ENCODE assay signal across 8 cellular contexts in the genomic region with DNA sequence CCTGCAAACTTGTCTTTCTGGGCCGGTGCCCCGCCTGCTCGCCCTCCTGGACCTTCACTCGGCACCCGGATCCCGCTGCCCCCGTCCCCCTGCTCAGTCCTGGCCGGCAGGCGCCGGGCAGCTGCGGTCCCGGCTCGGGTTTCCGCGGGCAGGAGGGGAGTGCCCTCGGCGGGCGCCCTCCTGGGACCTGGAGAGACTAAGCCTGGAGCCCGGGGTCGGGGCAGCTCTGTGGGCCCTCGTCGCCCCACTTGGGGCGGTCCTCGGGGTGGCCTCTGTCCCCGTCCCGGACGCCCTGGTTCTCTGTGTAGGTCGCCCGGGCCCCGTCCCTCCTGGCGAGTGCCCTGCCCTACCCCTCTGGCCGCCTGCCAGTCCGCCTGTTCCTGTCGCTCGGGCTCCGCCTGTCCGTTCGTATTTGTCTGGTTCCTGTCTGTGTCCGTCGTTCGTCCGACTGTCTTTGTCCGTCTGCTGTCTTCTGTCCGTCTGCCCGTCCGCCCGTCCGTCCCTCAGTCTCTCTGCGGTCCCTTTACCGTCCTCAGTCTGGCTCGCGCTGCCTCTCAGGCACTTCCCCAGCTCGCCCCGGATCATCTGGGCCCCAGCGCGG. TPM values are rescaled to one million over a fixed set of nuclear protein-coding genes. Genes with fewer than 3 reads are reported as not detected.
DNase-seq lines count a peak whose midpoint lies in the region; ATAC-seq and TF ChIP-seq lines count a peak whose summit lies in the region.

No MANE protein-coding gene starts in this region.

- no peak overlapping the region for H3K27ac Mint-ChIP-seq in activated naive CD8-positive, alpha-beta T cell

- POLR2A ChIA-PET in AG04449 (lab: Yijun Ruan, JAX): interaction anchor here (0.5 to 1.7 kb wide), 4 partner anchors 9 to 40 kb away, joined by 3 to 5 read pairs (median 4); partner anchors contain the start of gene FABP3

- H3K36me3 ChIP-seq in right atrium auricular region: no peaks in the 10 kb centered on the region

- H3K36me3 Mint-ChIP-seq in activated naive CD8-positive, alpha-beta T cell: no peaks in the 10 kb centered on the region

- peaks cover 49% of the 10 kb centered on the region for H3K27me3 Mint-ChIP-seq in activated naive CD8-positive, alpha-beta T cell

- peak overlapping the region; percentile 57 to 66 for H3K27ac ChIP-seq in right atrium auricular region

- H3K4me1 ChIP-seq in right atrium auricular region: peaks cover 0 to 15% of the 10 kb centered on the region in 2 donors

- no peak for ATAC-seq in HG03469 (IDR thresholded peaks at IDR 0.05; ENCODE audit: unreplicated experiment)

- no peaks in the 10 kb centered on the region for H3K9me3 ChIP-seq in right atrium auricular region

- no peaks in the 10 kb centered on the region for H3K27me3 ChIP-seq in right atrium auricular region

- H3K4me3 ChIP-seq in AG04449 (ENCODE audit: low read depth, low read length) (peak overlapping the region; percentile 58), GM12864 (ENCODE audit: low read depth, low read length) (peak overlapping the region; percentile 53), right atrium auricular region (peak overlapping the region; percentile 64 to 72)

- H3K9me3 Mint-ChIP-seq in activated naive CD8-positive, alpha-beta T cell (ENCODE audit: low read depth): no peaks in the 10 kb centered on the region

- peaks cover 11% of the 10 kb centered on the region for H3K4me1 Mint-ChIP-seq in activated naive CD8-positive, alpha-beta T cell (ENCODE audit: low read depth)

- DNase-seq in AG04449 (ENCODE audit: low read depth, low spot score): no peak
- DNase-seq in GM12864 (ENCODE audit: low read depth): no peak
- DNase-seq in NCI-H345 (lab: John Stamatoyannopoulos, UW): peak; percentile 33
- peak; percentile 69 for DNase-seq in right atrium auricular region (ENCODE audit: low spot score)
- peak; percentile 93 for DNase-seq in retina
- DNase-seq in pons (ENCODE audit: low spot score): no peak

- H3K4me3 Mint-ChIP-seq in activated naive CD8-positive, alpha-beta T cell: peak overlapping the region; percentile 87

- CTCF ChIA-PET in AG04449 (lab: Yijun Ruan, JAX): interaction anchor here (2.1 to 20.6 kb wide), 3 partner anchors 8 to 136 kb away, joined by 7 to 640 read pairs (median 79); no protein-coding TSS in a partner anchor

- no peak for TF ChIP-seq CTCF in AG04449 (IDR thresholded peaks at IDR 0.05; ENCODE audit: insufficient read depth, low read length, missing control alignments)
- TF ChIP-seq CTCF in GM12864 (IDR thresholded peaks at IDR 0.05; ENCODE audit: low read depth, low read length, missing control alignments): no peak
- no peak for TF ChIP-seq CTCF in right atrium auricular region (IDR thresholded peaks at IDR 0.05)

RNA-seq across cellular contexts. Expression of gene SERINC2, which starts 0.5 kb away (rescaled TPM):
- total RNA-seq in right atrium auricular region: 1 to 10 TPM in 1 of 2 donors, under 1 TPM in 1; 0.70 to 3.8 TPM

RNA-seq across cellular contexts. Expression of gene FABP3, which starts 40.6 kb away (rescaled TPM):
- total RNA-seq in right atrium auricular region: 1,000 to 10,000 TPM; 3,211 to 3,527 TPM

Comparison
In these comparisons a context has a peak if more than half of its experiments do, and no peak if none do; other contexts are left out.
1. DNase-seq: peak in NCI-H345 (single experiment), right atrium auricular region (single experiment) and retina (single experiment); none in AG04449 (single experiment), GM12864 (single experiment) and pons (single experiment).
2. Peak in every context shown above with its lines, with median percentiles within 50 percentile points of each other: H3K4me3 ChIP-seq.